7 cellular contexts compared by ENCODE assay signal in genomic region chr17:76745785-76746184, GRCh38. TPM values are rescaled to one million over a fixed set of nuclear protein-coding genes. Genes with fewer than 3 reads are reported as not detected.
A peak's percentile ranks its signal among the peaks of the same experiment; 100 is the strongest.
DNase-seq lines count a peak whose midpoint lies in the region; ATAC-seq and TF ChIP-seq lines count a peak whose summit lies in the region.
"Not testable (repeated sequence)": the region's sequence is repeated elsewhere in the genome, so short reads cannot be mapped to it uniquely, and the experiment has no call there.

No MANE protein-coding gene starts in this region.

- H3K27ac Mint-ChIP-seq in activated CD4-positive, alpha-beta T cell treated with anti-CD3 and anti-CD28 coated beads for 36 hours, result not testable (repeated sequence)
- H3K27ac Mint-ChIP-seq in activated naive CD8-positive, alpha-beta T cell treated with anti-CD3 and anti-CD28 coated beads for 36 hours, result peak overlapping the region; percentile 25

- H3K27ac ChIP-seq in HCT116 (ENCODE audit: low read depth, low read length); foreskin keratinocyte: not testable (repeated sequence)

- H3K4me1 ChIP-seq in HCT116 (ENCODE audit: control insufficient read depth in 1 of 2, insufficient read depth in 2 of 2, low read length in 2 of 2), result peaks cover 0 to 12% of the 10 kb centered on the region in 2 experiments; a peak in 2 of 4 replicates
- H3K4me1 ChIP-seq in foreskin keratinocyte, result not testable (repeated sequence)

- H3K36me3 ChIP-seq in HCT116 (ENCODE audit: control insufficient read depth in 1 of 2, insufficient read depth in 2 of 2, low read length in 2 of 2), result peaks cover 2 to 24% of the 10 kb centered on the region in 2 experiments; a peak in 1 of 4 replicates

- H3K9ac ChIP-seq in HCT116 (ENCODE audit: low read length), result not testable (repeated sequence)

- peaks cover 37% of the 10 kb centered on the region for H3K36me3 Mint-ChIP-seq in activated CD4-positive, alpha-beta T cell treated with anti-CD3 and anti-CD28 coated beads for 36 hours (ENCODE audit: low read depth)
- H3K36me3 Mint-ChIP-seq in activated naive CD8-positive, alpha-beta T cell treated with anti-CD3 and anti-CD28 coated beads for 36 hours, result peaks cover 24% of the 10 kb centered on the region

- CTCF ChIA-PET in HCT116 (lab: Charles Lee), result not testable (repeated sequence)
- CTCF ChIA-PET in activated CD4-positive, alpha-beta T cell treated with anti-CD3 and anti-CD28 coated beads for 36 hours (lab: Charles Lee), result interaction anchor here (0.8 to 1.8 kb wide), 5 partner anchors 10 to 223 kb away, joined by 3 to 6 read pairs (median 4); no protein-coding TSS in a partner anchor

- peak; percentile 55 for ATAC-seq in HCT116
- peak; percentile 62 for ATAC-seq in activated CD4-positive, alpha-beta T cell treated with anti-CD3 and anti-CD28 coated beads for 36 hours
- peak; percentile 48 for ATAC-seq in foreskin keratinocyte

- not testable (repeated sequence) for BruUV-seq in HCT116 (replicated peaks; lab: Mats Ljungman, UMichigan)

- TF ChIP-seq POLR2A in HCT116 (IDR thresholded peaks at IDR 0.05; ENCODE audit: borderline replicate concordance, extremely low read depth, insufficient read depth, insufficient read length), result not testable (repeated sequence)

- not testable (repeated sequence) for H3K9me3 ChIP-seq in HCT116 (ENCODE audit: control insufficient read depth in 1 of 2, insufficient read depth in 1 of 2, low read depth in 1 of 2, low read length in 2 of 2)

- not testable (repeated sequence) for H3K4me3 ChIP-seq in HCT116 (replicated peaks in 1 of 2; ENCODE audit: low read depth in 1 of 2, low read length in 2 of 2); epithelial cell of esophagus (ENCODE audit: low read length)

- not testable (repeated sequence) for TF ChIP-seq CTCF in HCT116 (IDR thresholded peaks at IDR 0.05 in 2 of 3, conservative IDR thresholded peaks at IDR 0.05 in 1 of 3; ENCODE audit: borderline replicate concordance in 1 of 3, insufficient read depth in 1 of 3, low read depth in 2 of 3, low read length in 2 of 3); epithelial cell of esophagus (IDR thresholded peaks at IDR 0.05; ENCODE audit: insufficient read depth, low read depth, low read length, missing control alignments); foreskin keratinocyte (conservative IDR thresholded peaks at IDR 0.05)

- not testable (repeated sequence) for H3K9me3 Mint-ChIP-seq in activated CD4-positive, alpha-beta T cell treated with anti-CD3 and anti-CD28 coated beads for 36 hours (ENCODE audit: low read depth); activated naive CD8-positive, alpha-beta T cell treated with anti-CD3 and anti-CD28 coated beads for 36 hours

- H3K27me3 Mint-ChIP-seq in activated CD4-positive, alpha-beta T cell treated with anti-CD3 and anti-CD28 coated beads for 36 hours; activated naive CD8-positive, alpha-beta T cell treated with anti-CD3 and anti-CD28 coated beads for 36 hours: not testable (repeated sequence)

- intact Hi-C loops in HCT116 (cut with micrococcal nuclease), result loop anchor here (2.0 kb wide), 1 partner anchor 23 kb away; no protein-coding TSS in a partner anchor
- intact Hi-C loops in activated CD4-positive, alpha-beta T cell treated with anti-CD3 and anti-CD28 coated beads for 36 hours (cut with DNase I, micrococcal nuclease), result not testable (repeated sequence)

- peak overlapping the region; percentile 17; the same call in 1 of the 2 replicates for H3K4me2 ChIP-seq in HCT116 (ENCODE audit: low read length)

- POLR2A ChIA-PET in HCT116 (lab: Charles Lee), result interaction anchor here (0.6 to 1.3 kb wide), 2 partner anchors 8 to 14 kb away, joined by 3 to 4 read pairs; partner anchors contain the start of gene MFSD11
- POLR2A ChIA-PET in activated CD4-positive, alpha-beta T cell treated with anti-CD3 and anti-CD28 coated beads for 36 hours (lab: Charles Lee), result interaction anchor here (0.6 to 1.1 kb wide), 3 partner anchors 9 to 188 kb away, joined by 3 to 5 read pairs (median 5); partner anchors contain the start of gene SRSF2

- not testable (repeated sequence) for H4K20me1 ChIP-seq in HCT116 (ENCODE audit: insufficient read depth)

- TF ChIP-seq RAD21 in HCT116 (IDR thresholded peaks at IDR 0.05; ENCODE audit: low read depth), result not testable (repeated sequence)

- peaks cover 16% of the 10 kb centered on the region for H3K4me1 Mint-ChIP-seq in activated CD4-positive, alpha-beta T cell treated with anti-CD3 and anti-CD28 coated beads for 36 hours
- H3K4me1 Mint-ChIP-seq in activated naive CD8-positive, alpha-beta T cell treated with anti-CD3 and anti-CD28 coated beads for 36 hours, result peaks cover 15% of the 10 kb centered on the region

- RAD21 ChIA-PET in HCT116 (lab: Charles Lee; ENCODE audit: low non-redundant PET in 1 of 2, low total read pairs in 2 of 2, uncharacterized antibody in 2 of 2, unreplicated experiment in 2 of 2), result not testable (repeated sequence)

- not testable (repeated sequence) for H3K9me2 ChIP-seq in HCT116 (ENCODE audit: insufficient read depth)

- not testable (repeated sequence) for DNase-seq in HCT116 (ENCODE audit: low read depth, low spot score); activated naive CD8-positive, alpha-beta T cell treated with anti-CD3 and anti-CD28 coated beads for 36 hours
- DNase-seq in NCI-H226, result peak; percentile 14
- peak; percentile 27 for DNase-seq in activated CD4-positive, alpha-beta T cell treated with anti-CD3 and anti-CD28 coated beads for 36 hours
- DNase-seq in epithelial cell of esophagus (ENCODE audit: low read depth), result peak; percentile 78
- peak in 1 of 2 donors; percentile 49 for DNase-seq in foreskin keratinocyte
- peak; percentile 33 for DNase-seq in stimulated activated CD4-positive, alpha-beta T cell treated with anti-CD3 and anti-CD28 coated beads, Interleukin-1b, Interleukin-23, amount 100 ng/mL, for 48 hours

- H3K79me2 ChIP-seq in HCT116 (ENCODE audit: insufficient read depth, low read length), result not testable (repeated sequence)

- H3K27me3 ChIP-seq in HCT116 (ENCODE audit: insufficient read depth, low read length); foreskin keratinocyte: not testable (repeated sequence)

- not testable (repeated sequence) for H3K4me3 Mint-ChIP-seq in activated CD4-positive, alpha-beta T cell treated with anti-CD3 and anti-CD28 coated beads for 36 hours; activated naive CD8-positive, alpha-beta T cell treated with anti-CD3 and anti-CD28 coated beads for 36 hours

- not testable (repeated sequence) for H2AFZ ChIP-seq in HCT116 (ENCODE audit: low read depth, low read length, poor library complexity, severe bottlenecking)

TF ChIP-seq in HCT116, 20 proteins besides CTCF, POLR2A, EP300 and RAD21:
- peak; percentile 31; the same call in 1 of the 2 replicates for TF ChIP-seq FOSL1 (IDR thresholded peaks at IDR 0.05; ENCODE audit: low read depth)
TF ChIP-seq in HCT116: peak in this region for 1; not testable (repeated sequence) for 19.

RNA-seq across cellular contexts. Expression of gene MFSD11, which starts 7.9 kb away (rescaled TPM):
- total RNA-seq in HCT116 (2021; ENCODE audit: unreplicated experiment) (24.9 TPM), foreskin keratinocyte (13.8 and 16.3 TPM in 2 replicates)
- 8.5 and 11.9 TPM in 2 replicates for polyA plus RNA-seq in HCT116 (2012)
- total RNA-seq in activated CD4-positive, alpha-beta T cell treated with anti-CD3 and anti-CD28 coated beads for 36 hours, result 10 to 100 TPM; 10.3 to 15.1 TPM
- 10 to 100 TPM; 14.4 to 16.0 TPM for total RNA-seq in activated naive CD8-positive, alpha-beta T cell treated with anti-CD3 and anti-CD28 coated beads for 36 hours
- polyA plus RNA-seq in foreskin keratinocyte, result 9.1 and 10.1 TPM in 2 replicates

RNA-seq across cellular contexts. Expression of gene SRSF2, which starts 8.7 kb away (rescaled TPM):
- 422 TPM for total RNA-seq in HCT116 (2021; ENCODE audit: unreplicated experiment)
- polyA plus RNA-seq in HCT116 (2012), result 220 and 291 TPM in 2 replicates
- 100 to 1,000 TPM; 335 to 340 TPM for total RNA-seq in activated CD4-positive, alpha-beta T cell treated with anti-CD3 and anti-CD28 coated beads for 36 hours
- total RNA-seq in activated naive CD8-positive, alpha-beta T cell treated with anti-CD3 and anti-CD28 coated beads for 36 hours, result 100 to 1,000 TPM; 549 to 571 TPM
- 280 and 282 TPM in 2 replicates for total RNA-seq in foreskin keratinocyte
- 228 and 247 TPM in 2 replicates for polyA plus RNA-seq in foreskin keratinocyte

RNA-seq across cellular contexts. Expression of gene METTL23, which starts 19.1 kb away (rescaled TPM):
- 57.8 TPM for total RNA-seq in HCT116 (2021; ENCODE audit: unreplicated experiment)
- 50.4 and 68.6 TPM in 2 replicates for polyA plus RNA-seq in HCT116 (2012)
- total RNA-seq in activated CD4-positive, alpha-beta T cell treated with anti-CD3 and anti-CD28 coated beads for 36 hours, result 10 to 100 TPM; 18.9 to 25.3 TPM
- total RNA-seq in activated naive CD8-positive, alpha-beta T cell treated with anti-CD3 and anti-CD28 coated beads for 36 hours, result 10 to 100 TPM; 30.0 to 30.6 TPM
- 28.7 and 29.3 TPM in 2 replicates for total RNA-seq in foreskin keratinocyte
- polyA plus RNA-seq in foreskin keratinocyte, result 35.8 and 37.8 TPM in 2 replicates

RNA-seq across cellular contexts. Expression of gene JMJD6, which starts 19.4 kb away (rescaled TPM):
- 47.6 TPM for total RNA-seq in HCT116 (2021; ENCODE audit: unreplicated experiment)
- 47.5 and 60.9 TPM in 2 replicates for polyA plus RNA-seq in HCT116 (2012)
- total RNA-seq in activated CD4-positive, alpha-beta T cell treated with anti-CD3 and anti-CD28 coated beads for 36 hours, result 10 to 100 TPM; 51.3 to 65.5 TPM
- total RNA-seq in activated naive CD8-positive, alpha-beta T cell treated with anti-CD3 and anti-CD28 coated beads for 36 hours, result 10 to 100 TPM; 54.6 to 55.8 TPM
- 26.1 and 31.0 TPM in 2 replicates for total RNA-seq in foreskin keratinocyte
- 27.3 and 32.3 TPM in 2 replicates for polyA plus RNA-seq in foreskin keratinocyte

RNA-seq across cellular contexts. Expression of gene MXRA7, which starts 35.0 kb away (rescaled TPM):
- total RNA-seq in HCT116 (2021; ENCODE audit: unreplicated experiment) (57.1 TPM), foreskin keratinocyte (57.8 and 81.5 TPM in 2 replicates)
- 41.8 and 61.1 TPM in 2 replicates for polyA plus RNA-seq in HCT116 (2012)
- 10 to 100 TPM; 18.4 to 20.2 TPM for total RNA-seq in activated CD4-positive, alpha-beta T cell treated with anti-CD3 and anti-CD28 coated beads for 36 hours
- 10 to 100 TPM; 13.7 to 14.8 TPM for total RNA-seq in activated naive CD8-positive, alpha-beta T cell treated with anti-CD3 and anti-CD28 coated beads for 36 hours
- 57.1 and 62.8 TPM in 2 replicates for polyA plus RNA-seq in foreskin keratinocyte
